ENCODE assay signal across 14 cellular contexts in the genomic region with DNA sequence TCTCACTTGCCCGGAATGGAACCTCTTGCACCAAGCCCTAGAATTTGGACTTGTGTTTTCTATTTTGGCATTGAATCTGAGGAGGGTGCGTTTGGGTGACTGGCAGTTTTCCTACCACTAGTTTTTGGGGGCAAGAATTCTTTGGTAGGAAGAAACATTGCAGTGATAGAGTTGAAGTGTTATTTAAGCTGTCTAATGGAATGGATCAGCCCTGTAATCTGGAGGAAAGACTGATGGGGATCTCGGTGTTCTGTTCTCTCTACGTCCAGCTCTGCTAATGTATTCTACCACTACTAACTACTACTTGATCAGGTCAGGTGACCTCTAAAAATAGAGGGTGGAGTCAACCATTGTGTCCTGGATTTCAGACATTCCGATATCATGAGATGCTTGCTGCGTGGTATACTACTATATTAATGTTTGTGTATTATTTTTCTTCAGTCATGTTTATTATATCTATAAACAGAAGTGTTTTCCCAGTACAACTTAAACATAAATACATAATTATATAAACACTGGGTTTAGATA. TPM values are rescaled to one million over a fixed set of nuclear protein-coding genes. Genes with fewer than 3 reads are reported as not detected.
A peak's percentile ranks its signal among the peaks of the same experiment; 100 is the strongest.
DNase-seq lines count a peak whose midpoint lies in the region; ATAC-seq and TF ChIP-seq lines count a peak whose summit lies in the region.
"Had no signal": no experiment of that assay in that cellular context is flagged by ENCODE, and none has a peak within 500 bp of the region (broad histone marks: within the 10 kb centered on the region; RNA-seq: fewer than 3 reads in every experiment).

No MANE protein-coding gene starts in this region.

- H3K36me3 Mint-ChIP-seq in GM23338 (ENCODE audit: low read depth), result no peaks in the 10 kb centered on the region
- H3K36me3 Mint-ChIP-seq in central memory CD8-positive, alpha-beta T cell (ENCODE audit: insufficient read depth), result peaks cover 19% of the 10 kb centered on the region

- no peak overlapping the region; the same call in 2 of the 3 replicates for H3K4me3 Mint-ChIP-seq in GM23338
- H3K4me3 Mint-ChIP-seq in central memory CD8-positive, alpha-beta T cell, result peak overlapping the region; percentile 88

- H3K4me3 ChIP-seq in BLaER1 treated with 17β-estradiol and CSF1 and Interleukin-3, amounts not matched to agents 10 nM and 100 nM, result peak overlapping the region in 6 of 10 experiments; percentile 83 to 97 (median 93); a peak in 12 of 20 replicates
- H3K4me3 ChIP-seq in GM23338, result no peak overlapping the region
- H3K4me3 ChIP-seq in mononuclear cell (ENCODE audit: low read length), result peak overlapping the region; percentile 92

- ATAC-seq in GM23338 (no peak), HG03159 (IDR thresholded peaks at IDR 0.05; ENCODE audit: unreplicated experiment) (no peak)
- ATAC-seq in central memory CD8-positive, alpha-beta T cell (replicated peaks; ENCODE audit: extremely low read depth, poor library complexity, severe bottlenecking), result no peak
- ATAC-seq: stimulated activated naive CD8-positive, alpha-beta T cell treated with anti-CD3 and anti-CD28 coated beads, Interleukin-15, amount 100 ng/mL, for 72 hours had no signal

- H3K27me3 ChIP-seq in BLaER1 treated with 17β-estradiol and CSF1 and Interleukin-3, amounts not matched to agents 10 nM and 100 nM, result no peaks in the 10 kb centered on the region; a peak in 1 of 22 replicates
- H3K27me3 ChIP-seq in GM23338 (ENCODE audit: insufficient read depth) (peaks cover 17% of the 10 kb centered on the region), mononuclear cell (ENCODE audit: insufficient read depth, low read length) (no peaks in the 10 kb centered on the region)

- DNase-seq in GM23338 (ENCODE audit: low spot score), result no peak
- no peak for DNase-seq in central memory CD8-positive, alpha-beta T cell (ENCODE audit: low spot score in 2 of 2)
- DNase-seq in NCI-H2081 (lab: John Stamatoyannopoulos, UW), result no peak
- DNase-seq in erythroblast (lab: John Stamatoyannopoulos, UW), result no peak
- DNase-seq in effector CD8-positive, alpha-beta T cell (lab: John Stamatoyannopoulos, UW), result no peak
- DNase-seq: activated gamma-delta T cell treated with Interleukin-2 at 50 U/mL for 16 hours; central memory CD4-positive, alpha-beta T cell; MM.1S; retina; stimulated activated naive CD8-positive, alpha-beta T cell treated with anti-CD3 and anti-CD28 coated beads, Interleukin-15, amount 100 ng/mL, for 72 hours had no signal

- H3K9ac ChIP-seq in BLaER1 treated with 17β-estradiol and CSF1 and Interleukin-3, amounts not matched to agents 10 nM and 100 nM, result peak overlapping the region in 5 of 11 experiments; percentile 94 to 96 (median 95); a peak in 8 of 22 replicates

- no peak overlapping the region for H2AFZ ChIP-seq in GM23338

- peaks cover 26 to 70% (median 48%) of the 10 kb centered on the region in 11 experiments for H4K20me1 ChIP-seq in BLaER1 treated with 17β-estradiol and CSF1 and Interleukin-3, amounts not matched to agents 10 nM and 100 nM
- peaks cover 20% of the 10 kb centered on the region for H4K20me1 ChIP-seq in GM23338 (replicated peaks; ENCODE audit: insufficient read depth)

- H3K4me1 Mint-ChIP-seq in GM23338, result peaks cover 27% of the 10 kb centered on the region
- peaks cover 78% of the 10 kb centered on the region for H3K4me1 Mint-ChIP-seq in central memory CD8-positive, alpha-beta T cell

- peaks cover 0 to 14% (median 0%) of the 10 kb centered on the region in 11 experiments; a peak in 2 of 22 replicates for H3K36me3 ChIP-seq in BLaER1 treated with 17β-estradiol and CSF1 and Interleukin-3, amounts not matched to agents 10 nM and 100 nM
- no peaks in the 10 kb centered on the region for H3K36me3 ChIP-seq in GM23338 (ENCODE audit: insufficient read depth)

- H3K27ac ChIP-seq in BLaER1 treated with 17β-estradiol and CSF1 and Interleukin-3, amounts not matched to agents 10 nM and 100 nM, result peak overlapping the region in 2 of 11 experiments; percentile 92 to 94; a peak in 2 of 22 replicates
- no peak overlapping the region for H3K27ac ChIP-seq in GM23338 (ENCODE audit: low read depth)

- H3K9me2 ChIP-seq in GM23338 (ENCODE audit: insufficient read depth), result peaks cover 6% of the 10 kb centered on the region; the same call in 1 of the 2 replicates

- H3K9me3 Mint-ChIP-seq in GM23338, result no peaks in the 10 kb centered on the region
- no peaks in the 10 kb centered on the region for H3K9me3 Mint-ChIP-seq in central memory CD8-positive, alpha-beta T cell
- H3K9me3 Mint-ChIP-seq: stimulated activated naive CD8-positive, alpha-beta T cell treated with anti-CD3 and anti-CD28 coated beads, Interleukin-15, amount 100 ng/mL, for 72 hours; T-helper 1 cell treated with Interleukin-12 subunit alpha and Interleukin-12 subunit beta and Interleukin-4 antibody, amounts not matched to agents 30 μg/mL and 1 μg/mL, for 36 hours had no signal

- peaks cover 0 to 9% (median 0%) of the 10 kb centered on the region in 11 experiments; a peak in 2 of 22 replicates for H3K9me3 ChIP-seq in BLaER1 treated with 17β-estradiol and CSF1 and Interleukin-3, amounts not matched to agents 10 nM and 100 nM (replicated peaks in 1 of 11)
- H3K9me3 ChIP-seq in mononuclear cell (ENCODE audit: low read depth, low read length), result no peaks in the 10 kb centered on the region

- no peaks in the 10 kb centered on the region; the same call in 1 of the 2 replicates for H3F3A ChIP-seq in GM23338 (replicated peaks; ENCODE audit: low read depth)

- H3K27me3 Mint-ChIP-seq in GM23338 (ENCODE audit: insufficient read depth, low read depth, poor library complexity), result peaks cover 15% of the 10 kb centered on the region
- no peaks in the 10 kb centered on the region for H3K27me3 Mint-ChIP-seq in central memory CD8-positive, alpha-beta T cell
- H3K27me3 Mint-ChIP-seq: stimulated activated naive CD8-positive, alpha-beta T cell treated with anti-CD3 and anti-CD28 coated beads, Interleukin-15, amount 100 ng/mL, for 72 hours had no signal

- TF ChIP-seq POLR2A in erythroblast (IDR thresholded peaks at IDR 0.05; ENCODE audit: low read length), result no peak

- H3K27ac Mint-ChIP-seq in GM23338, result no peak overlapping the region
- H3K27ac Mint-ChIP-seq in central memory CD8-positive, alpha-beta T cell (ENCODE audit: low read depth), result peak overlapping the region; percentile 94
- H3K27ac Mint-ChIP-seq: stimulated activated naive CD8-positive, alpha-beta T cell treated with anti-CD3 and anti-CD28 coated beads, Interleukin-15, amount 100 ng/mL, for 72 hours; T-helper 1 cell treated with Interleukin-12 subunit alpha and Interleukin-12 subunit beta and Interleukin-4 antibody, amounts not matched to agents 30 μg/mL and 1 μg/mL, for 36 hours had no signal

- peaks cover 65% of the 10 kb centered on the region for H3K79me2 ChIP-seq in GM23338 (replicated peaks; ENCODE audit: insufficient read depth)

- peak overlapping the region; percentile 82 to 99 (median 94); a peak in 20 of 22 replicates for H3K4me2 ChIP-seq in BLaER1 treated with 17β-estradiol and CSF1 and Interleukin-3, amounts not matched to agents 10 nM and 100 nM
- H3K4me2 ChIP-seq in GM23338, result 0 out of 2 replicates have a peak overlapping the region, but pooled peaks have one; percentile 85

- no peak for TF ChIP-seq CTCF in GM23338 (conservative IDR thresholded peaks at IDR 0.05; ENCODE audit: low read depth in 2 of 2)

- H3K4me1 ChIP-seq in BLaER1 treated with 17β-estradiol and CSF1 and Interleukin-3, amounts not matched to agents 10 nM and 100 nM, result peaks cover 21 to 74% (median 41%) of the 10 kb centered on the region in 10 experiments
- H3K4me1 ChIP-seq in GM23338 (ENCODE audit: insufficient read depth) (peaks cover 29% of the 10 kb centered on the region), mononuclear cell (ENCODE audit: insufficient read depth, low read length) (peaks cover 62% of the 10 kb centered on the region)

TF ChIP-seq in GM23338, 12 proteins besides CTCF, POLR2A, EP300 and RAD21 (continues in another document):
- TF ChIP-seq NANOG (IDR thresholded peaks at IDR 0.05; ENCODE audit: borderline replicate concordance), result no peak
- no peak for TF ChIP-seq ZNF114 (CRISPR knock-in tag; IDR thresholded peaks at IDR 0.05)
- TF ChIP-seq EZH2 (IDR thresholded peaks at IDR 0.05; ENCODE audit: low read depth, unreplicated experiment), result no peak
- TF ChIP-seq, protein P1, sequence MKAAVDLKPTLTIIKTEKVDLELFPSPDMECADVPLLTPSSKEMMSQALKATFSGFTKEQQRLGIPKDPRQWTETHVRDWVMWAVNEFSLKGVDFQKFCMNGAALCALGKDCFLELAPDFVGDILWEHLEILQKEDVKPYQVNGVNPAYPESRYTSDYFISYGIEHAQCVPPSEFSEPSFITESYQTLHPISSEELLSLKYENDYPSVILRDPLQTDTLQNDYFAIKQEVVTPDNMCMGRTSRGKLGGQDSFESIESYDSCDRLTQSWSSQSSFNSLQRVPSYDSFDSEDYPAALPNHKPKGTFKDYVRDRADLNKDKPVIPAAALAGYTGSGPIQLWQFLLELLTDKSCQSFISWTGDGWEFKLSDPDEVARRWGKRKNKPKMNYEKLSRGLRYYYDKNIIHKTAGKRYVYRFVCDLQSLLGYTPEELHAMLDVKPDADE (IDR thresholded peaks at IDR 0.05), result no peak
- TF ChIP-seq, protein P2, sequence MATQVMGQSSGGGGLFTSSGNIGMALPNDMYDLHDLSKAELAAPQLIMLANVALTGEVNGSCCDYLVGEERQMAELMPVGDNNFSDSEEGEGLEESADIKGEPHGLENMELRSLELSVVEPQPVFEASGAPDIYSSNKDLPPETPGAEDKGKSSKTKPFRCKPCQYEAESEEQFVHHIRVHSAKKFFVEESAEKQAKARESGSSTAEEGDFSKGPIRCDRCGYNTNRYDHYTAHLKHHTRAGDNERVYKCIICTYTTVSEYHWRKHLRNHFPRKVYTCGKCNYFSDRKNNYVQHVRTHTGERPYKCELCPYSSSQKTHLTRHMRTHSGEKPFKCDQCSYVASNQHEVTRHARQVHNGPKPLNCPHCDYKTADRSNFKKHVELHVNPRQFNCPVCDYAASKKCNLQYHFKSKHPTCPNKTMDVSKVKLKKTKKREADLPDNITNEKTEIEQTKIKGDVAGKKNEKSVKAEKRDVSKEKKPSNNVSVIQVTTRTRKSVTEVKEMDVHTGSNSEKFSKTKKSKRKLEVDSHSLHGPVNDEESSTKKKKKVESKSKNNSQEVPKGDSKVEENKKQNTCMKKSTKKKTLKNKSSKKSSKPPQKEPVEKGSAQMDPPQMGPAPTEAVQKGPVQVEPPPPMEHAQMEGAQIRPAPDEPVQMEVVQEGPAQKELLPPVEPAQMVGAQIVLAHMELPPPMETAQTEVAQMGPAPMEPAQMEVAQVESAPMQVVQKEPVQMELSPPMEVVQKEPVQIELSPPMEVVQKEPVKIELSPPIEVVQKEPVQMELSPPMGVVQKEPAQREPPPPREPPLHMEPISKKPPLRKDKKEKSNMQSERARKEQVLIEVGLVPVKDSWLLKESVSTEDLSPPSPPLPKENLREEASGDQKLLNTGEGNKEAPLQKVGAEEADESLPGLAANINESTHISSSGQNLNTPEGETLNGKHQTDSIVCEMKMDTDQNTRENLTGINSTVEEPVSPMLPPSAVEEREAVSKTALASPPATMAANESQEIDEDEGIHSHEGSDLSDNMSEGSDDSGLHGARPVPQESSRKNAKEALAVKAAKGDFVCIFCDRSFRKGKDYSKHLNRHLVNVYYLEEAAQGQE (IDR thresholded peaks at IDR 0.05; ENCODE audit: unreplicated experiment), result no peak
- TF ChIP-seq ZNF331 (CRISPR knock-in tag; IDR thresholded peaks at IDR 0.05; ENCODE audit: low read depth), result no peak

RNA-seq across cellular contexts. Expression of gene ARHGAP26, which starts 2.7 kb away (rescaled TPM):
- total RNA-seq in GM23338 (2014; rRNA removed; shearing (Covaris generic)), result 11.0 and 16.8 TPM in 2 replicates
- polyA plus RNA-seq in GM23338 (2016; fragmentation: Nextera tagmentation; extraction: Ambion mirVana), result 9.5 and 10.5 TPM in 2 replicates
- total RNA-seq in mononuclear cell, result 53.6 TPM
